20 cellular contexts compared by ENCODE assay signal in the genomic region with DNA sequence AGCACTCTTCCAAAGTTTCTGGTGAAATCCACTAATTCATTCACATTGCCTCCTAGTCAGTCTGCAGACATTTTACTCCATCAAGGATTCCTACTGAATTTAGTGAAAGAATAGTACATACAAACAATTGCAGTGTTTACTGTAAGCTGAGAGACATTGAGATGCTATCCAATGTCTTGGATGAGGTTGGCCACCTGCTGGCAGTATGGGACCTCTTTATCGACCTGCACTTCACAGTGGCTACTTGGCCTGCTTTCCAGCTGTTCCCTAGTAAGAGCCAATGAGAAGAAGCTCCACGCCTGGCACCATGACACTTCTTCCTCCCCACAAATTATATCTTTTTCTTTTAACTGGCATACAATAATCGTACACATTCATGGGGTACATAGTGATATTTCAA. TPM values are rescaled to one million over a fixed set of nuclear protein-coding genes. Genes with fewer than 3 reads are reported as not detected.
DNase-seq lines count a peak whose midpoint lies in the region; ATAC-seq and TF ChIP-seq lines count a peak whose summit lies in the region.
"Had no signal": no experiment of that assay in that cellular context is flagged by ENCODE, and none has a peak within 500 bp of the region (broad histone marks: within the 10 kb centered on the region; RNA-seq: fewer than 3 reads in every experiment).

No MANE protein-coding gene starts in this region.

- H3K4me3 ChIP-seq in GM12875 (ENCODE audit: low read depth, low read length): no peak overlapping the region
- no peak overlapping the region for H3K4me3 ChIP-seq in OCI-LY1 (ENCODE audit: low read depth, low read length, poor library complexity, severe bottlenecking)
- no peak overlapping the region for H3K4me3 ChIP-seq in endodermal cell (ENCODE audit: low read length)
- H3K4me3 ChIP-seq: HAP-1, MG63 had no signal

- no peaks in the 10 kb centered on the region for H3K79me2 ChIP-seq in OCI-LY1 (ENCODE audit: insufficient read depth, low read length)

- H3K9me3 ChIP-seq in OCI-LY1 (ENCODE audit: low read length) (no peaks in the 10 kb centered on the region), endodermal cell (ENCODE audit: control insufficient read depth, low read length) (no peaks in the 10 kb centered on the region)
- H3K9me3 ChIP-seq: HAP-1 had no signal

- H3K9ac ChIP-seq in OCI-LY1 (ENCODE audit: low read length) (no peak overlapping the region), endodermal cell (ENCODE audit: extremely low read depth, low read length, poor library complexity, severe bottlenecking) (no peak overlapping the region)

- H3K36me3 ChIP-seq in OCI-LY1 (ENCODE audit: insufficient read depth, low read length): no peaks in the 10 kb centered on the region
- H3K36me3 ChIP-seq in endodermal cell (ENCODE audit: control insufficient read depth, insufficient read depth, low read length): no peaks in the 10 kb centered on the region
- H3K36me3 ChIP-seq: BE2C, HAP-1, MG63 had no signal

- 17 to 54% methylated on average over 2 to 3 of the region's 3 CpGs for WGBS in endodermal cell (ENCODE audit: insufficient coverage in 1 of 2, insufficient read length in 1 of 2), 2 experiments

- peak; percentile 6 for DNase-seq in NCI-H2107 treated with DMSO at 0.1 percent for 48 hours (lab: John Stamatoyannopoulos, UW; ENCODE audit: unreplicated experiment)
- no peak for DNase-seq in NCI-H2107 (lab: John Stamatoyannopoulos, UW)
- DNase-seq in endodermal cell: no peak
- DNase-seq in NCI-H1436 treated with DMSO at 0.1 percent for 48 hours (lab: John Stamatoyannopoulos, UW): no peak
- DNase-seq: 8988T; BE2C; CD4-positive, alpha-beta memory T cell; KG1; MG63; NCI-H1105; NCI-H187; NCI-H510A; NCI-H82; SIG-M5; T-helper 17 cell had no signal

- H2AFZ ChIP-seq in OCI-LY1 (ENCODE audit: low read length): no peak overlapping the region

- H3K27me3 ChIP-seq in OCI-LY1 (ENCODE audit: insufficient read depth, low read length): no peaks in the 10 kb centered on the region
- peaks cover 10% of the 10 kb centered on the region for H3K27me3 ChIP-seq in endodermal cell (ENCODE audit: control insufficient read depth, insufficient read depth, low read length, poor library complexity, severe bottlenecking)
- H3K27me3 ChIP-seq: BE2C had no signal

- TF ChIP-seq CTCF in GM12875 (IDR thresholded peaks at IDR 0.05; ENCODE audit: borderline replicate concordance, insufficient read depth, low read depth, low read length): 0 out of 2 replicates have a peak, but pooled peaks have one; percentile 13
- peak; percentile 28; the same call in 1 of the 2 replicates for TF ChIP-seq CTCF in OCI-LY1 (IDR thresholded peaks at IDR 0.05; ENCODE audit: low read length)
- peak; percentile 32 for TF ChIP-seq CTCF in endodermal cell (conservative IDR thresholded peaks at IDR 0.05)

- H3K9me2 ChIP-seq in OCI-LY1 (ENCODE audit: low read depth, low read length): no peaks in the 10 kb centered on the region

- H3K4me1 ChIP-seq in OCI-LY1 (ENCODE audit: insufficient read depth, low read length, severe bottlenecking): no peaks in the 10 kb centered on the region
- no peaks in the 10 kb centered on the region for H3K4me1 ChIP-seq in endodermal cell (ENCODE audit: control insufficient read depth, insufficient read depth, low read length)
- H3K4me1 ChIP-seq: BE2C, HAP-1 had no signal

- no peak overlapping the region for H3K27ac ChIP-seq in OCI-LY1 (ENCODE audit: low read depth, low read length, poor library complexity, severe bottlenecking)
- no peak overlapping the region for H3K27ac ChIP-seq in endodermal cell (ENCODE audit: low read depth, low read length)

- peaks cover 10% of the 10 kb centered on the region for H3K27me3 Mint-ChIP-seq in endodermal cell (ENCODE audit: insufficient read depth)

- no peaks in the 10 kb centered on the region for H3K36me3 Mint-ChIP-seq in endodermal cell (ENCODE audit: low read depth)

- ATAC-seq in SK-N-SH treated with all-trans-retinoic acid at 6 μM for 48 hours (no peak), HG03139 (IDR thresholded peaks at IDR 0.05; ENCODE audit: unreplicated experiment) (no peak)
- ATAC-seq: T-helper 17 cell had no signal

- H3F3A ChIP-seq in OCI-LY1 (ENCODE audit: insufficient read depth, low read length): no peaks in the 10 kb centered on the region

- H3K4me1 Mint-ChIP-seq in endodermal cell: no peaks in the 10 kb centered on the region
- H3K4me1 Mint-ChIP-seq: CD4-positive, alpha-beta memory T cell; T-helper 17 cell had no signal

- H3K9me3 Mint-ChIP-seq in endodermal cell: peaks cover 19% of the 10 kb centered on the region

- H3K27ac Mint-ChIP-seq in endodermal cell: no peak overlapping the region
- H3K27ac Mint-ChIP-seq: T-helper 17 cell had no signal

- no peaks in the 10 kb centered on the region for H4K20me1 ChIP-seq in OCI-LY1 (ENCODE audit: insufficient read depth, low read length)

- H3K4me3 Mint-ChIP-seq in endodermal cell: no peak overlapping the region
- H3K4me3 Mint-ChIP-seq: CD4-positive, alpha-beta memory T cell; T-helper 17 cell had no signal

- no peak overlapping the region for H3K4me2 ChIP-seq in OCI-LY1 (ENCODE audit: low read length)

TF ChIP-seq in SK-N-SH treated with all-trans-retinoic acid at 6 μM for 48 hours, 23 proteins besides CTCF, POLR2A, EP300 and RAD21:
- no peak for TF ChIP-seq ARNTL (CRISPR knock-in tag; IDR thresholded peaks at IDR 0.05; ENCODE audit: borderline replicate concordance, low read depth)

RNA-seq across cellular contexts. Expression of a gene that starts 51.5 kb away (rescaled TPM):
- 10 to 100 TPM; 13.7 to 20.1 TPM for total RNA-seq in endodermal cell
- polyA plus RNA-seq in endodermal cell (2013, experiment 1 of 2): 19.9 TPM
- polyA plus RNA-seq in endodermal cell (2013, experiment 2 of 2): 18.8 TPM
